In genomic region chr19:2634228-2634951, GRCh38 we compare ENCODE assay signal across 14 cellular contexts.
DNase-seq lines count a peak whose midpoint lies in the region; ATAC-seq, FAIRE-seq and TF ChIP-seq lines count a peak whose summit lies in the region.
"Had no signal": no experiment of that assay in that cellular context is flagged by ENCODE, and none has a peak within 500 bp of the region (broad histone marks: within the 10 kb centered on the region; RNA-seq: fewer than 3 reads in every experiment).

No MANE protein-coding gene starts in this region.

- CTCF ChIA-PET in RWPE1 (lab: Yijun Ruan, JAX) = interaction anchor here (0.9 to 1.1 kb wide), 2 partner anchors 10 to 23 kb away, joined by 3 to 6 read pairs; no protein-coding TSS in a partner anchor
- CTCF ChIA-PET in activated CD8-positive, alpha-beta T cell treated with anti-CD3 and anti-CD28 coated beads for 36 hours (lab: Charles Lee) = interaction anchor here (0.9 to 6.4 kb wide), 4 partner anchors 13 to 162 kb away, joined by 3 to 96 read pairs (median 18); no protein-coding TSS in a partner anchor

- H3K4me3 Mint-ChIP-seq in activated CD8-positive, alpha-beta T cell treated with anti-CD3 and anti-CD28 coated beads for 36 hours = no peak overlapping the region
- H3K4me3 Mint-ChIP-seq: activated naive CD8-positive, alpha-beta T cell; neural crest cell had no signal

- peak overlapping the region in 1 of 4 donors; percentile 12 for H3K4me3 ChIP-seq in pancreas
- H3K4me3 ChIP-seq: HAP-1 had no signal

- H3K36me3 Mint-ChIP-seq in activated CD8-positive, alpha-beta T cell treated with anti-CD3 and anti-CD28 coated beads for 36 hours (ENCODE audit: low read depth) = peaks cover 6% of the 10 kb centered on the region

- 29 to 31% methylated on average over 28 of the region's 28 CpGs for WGBS in pancreas, 2 donors

- H3K4me1 Mint-ChIP-seq in activated CD8-positive, alpha-beta T cell treated with anti-CD3 and anti-CD28 coated beads for 36 hours (ENCODE audit: low read depth) = peaks cover 25% of the 10 kb centered on the region

- peak; percentile 81 for DNase-seq in DMS79 treated with DMSO at 0.1 percent for 48 hours (lab: John Stamatoyannopoulos, UW)
- no peak for DNase-seq in RWPE1 (ENCODE audit: low spot score)
- DNase-seq in Right ventricle myocardium superior = peak; percentile 85
- peak in 1 of 6 donors; percentile 58 for DNase-seq in pancreas
- no peak for DNase-seq in T-helper 2 cell
- no peak for DNase-seq in epidermal melanocyte (ENCODE audit: insufficient read length, low spot score)
- no peak for DNase-seq in activated CD8-positive, alpha-beta T cell treated with anti-CD3 and anti-CD28 coated beads for 36 hours
- DNase-seq: C1 segment of cervical spinal cord, T-helper 1 cell had no signal

- H3K4me1 ChIP-seq in pancreas = peaks cover 0 to 7% (median 0%) of the 10 kb centered on the region in 3 donors
- H3K4me1 ChIP-seq: HAP-1 had no signal

- ATAC-seq in Right ventricle myocardium superior (ENCODE audit: poor library complexity) = peak; percentile 83
- peak; percentile 5 to 69 (median 51) for ATAC-seq in pancreas
- ATAC-seq in HG02623 (IDR thresholded peaks at IDR 0.05; ENCODE audit: unreplicated experiment) = no peak
- ATAC-seq in activated CD8-positive, alpha-beta T cell treated with anti-CD3 and anti-CD28 coated beads for 36 hours = no peak

- intact Hi-C loops in Right ventricle myocardium superior (cut with DNase I) (no loop called here), pancreas (cut with DNase I) (no loop called here)
- intact Hi-C loops in activated CD8-positive, alpha-beta T cell treated with anti-CD3 and anti-CD28 coated beads for 36 hours (cut with micrococcal nuclease) = no loop called here

- POLR2A ChIA-PET in RWPE1 (lab: Yijun Ruan, JAX; ENCODE audit: low non-redundant PET) = no interaction called here
- POLR2A ChIA-PET in activated CD8-positive, alpha-beta T cell treated with anti-CD3 and anti-CD28 coated beads for 36 hours (lab: Charles Lee) = interaction anchor here (1.3 kb wide), 1 partner anchor 159 kb away, joined by 4 read pairs; the partner anchor contains the start of gene GADD45B

- no peak for FAIRE-seq in pancreas (lab: Jason Lieb, UNC)
- FAIRE-seq: endometrium had no signal

- H3K27me3 ChIP-seq in pancreas = no peaks in the 10 kb centered on the region

- peaks cover 3% of the 10 kb centered on the region for H3K27me3 Mint-ChIP-seq in activated CD8-positive, alpha-beta T cell treated with anti-CD3 and anti-CD28 coated beads for 36 hours
- H3K27me3 Mint-ChIP-seq: activated naive CD8-positive, alpha-beta T cell had no signal

- H3K9me3 ChIP-seq in pancreas = no peaks in the 10 kb centered on the region

- H3K27ac Mint-ChIP-seq in activated CD8-positive, alpha-beta T cell treated with anti-CD3 and anti-CD28 coated beads for 36 hours = no peak overlapping the region
- H3K27ac Mint-ChIP-seq: activated naive CD8-positive, alpha-beta T cell had no signal

- no peak for TF ChIP-seq CTCF in RWPE1 (conservative IDR thresholded peaks at IDR 0.05; ENCODE audit: low read depth)
- TF ChIP-seq CTCF in pancreas (IDR thresholded peaks at IDR 0.05) = no peak
- no peak for TF ChIP-seq CTCF in activated CD8-positive, alpha-beta T cell treated with anti-CD3 and anti-CD28 coated beads for 36 hours (IDR thresholded peaks at IDR 0.05)

- peaks cover 16% of the 10 kb centered on the region for H3K9me3 Mint-ChIP-seq in activated CD8-positive, alpha-beta T cell treated with anti-CD3 and anti-CD28 coated beads for 36 hours
- H3K9me3 Mint-ChIP-seq: neural crest cell had no signal

- H3K36me3 ChIP-seq in pancreas = no peaks in the 10 kb centered on the region
- H3K36me3 ChIP-seq: HAP-1 had no signal

- peak overlapping the region; percentile 1; the same call in 1 of the 2 replicates for H3K27ac ChIP-seq in RWPE1
- peak overlapping the region; percentile 7 to 49 (median 34) for H3K27ac ChIP-seq in pancreas

Comparison
In these comparisons a context has a peak if more than half of its experiments do, and no peak if none do; other contexts are left out.
1. DNase-seq: peak in DMS79 treated with DMSO at 0.1 percent for 48 hours (single experiment) and Right ventricle myocardium superior (single experiment); none in RWPE1 (single experiment), T-helper 2 cell (0 of 5), epidermal melanocyte (single experiment) and activated CD8-positive, alpha-beta T cell treated with anti-CD3 and anti-CD28 coated beads for 36 hours (single experiment).
2. ATAC-seq: peak in Right ventricle myocardium superior (single experiment) and pancreas (4 of 4); none in HG02623 (single experiment) and activated CD8-positive, alpha-beta T cell treated with anti-CD3 and anti-CD28 coated beads for 36 hours (single experiment).